Comparison of ENCODE assay signal across 1 cellular context in genomic region chr21:45082715-45083114, GRCh38.
TF ChIP-seq lines count a peak whose summit lies in the region.

No MANE protein-coding gene starts in this region.

TF ChIP-seq in HepG2, 621 proteins besides CTCF, POLR2A, EP300 and RAD21 (continued from another document):
- TF ChIP-seq ZNF761 (CRISPR knock-in tag; conservative IDR thresholded peaks at IDR 0.05) (no peak), SRSF4 (IDR thresholded peaks at IDR 0.05; ENCODE audit: low read depth, low read length, poor library complexity, severe bottlenecking) (no peak), RXRB (CRISPR knock-in tag; IDR thresholded peaks at IDR 0.05; ENCODE audit: borderline replicate concordance) (no peak), ZNF720 (CRISPR knock-in tag; IDR thresholded peaks at IDR 0.05) (no peak), ZNF274 (CRISPR knock-in tag; IDR thresholded peaks at IDR 0.05) (no peak), ZNF101 (CRISPR knock-in tag; IDR thresholded peaks at IDR 0.05; ENCODE audit: borderline replicate concordance, low read depth) (no peak), ZBTB20 (CRISPR knock-in tag; IDR thresholded peaks at IDR 0.05; ENCODE audit: borderline replicate concordance, low read depth) (no peak), MED8 (CRISPR knock-in tag; IDR thresholded peaks at IDR 0.05; ENCODE audit: insufficient replicate concordance) (no peak), SNAPC2 (CRISPR knock-in tag; IDR thresholded peaks at IDR 0.05) (no peak)
- TF ChIP-seq, protein P1, sequence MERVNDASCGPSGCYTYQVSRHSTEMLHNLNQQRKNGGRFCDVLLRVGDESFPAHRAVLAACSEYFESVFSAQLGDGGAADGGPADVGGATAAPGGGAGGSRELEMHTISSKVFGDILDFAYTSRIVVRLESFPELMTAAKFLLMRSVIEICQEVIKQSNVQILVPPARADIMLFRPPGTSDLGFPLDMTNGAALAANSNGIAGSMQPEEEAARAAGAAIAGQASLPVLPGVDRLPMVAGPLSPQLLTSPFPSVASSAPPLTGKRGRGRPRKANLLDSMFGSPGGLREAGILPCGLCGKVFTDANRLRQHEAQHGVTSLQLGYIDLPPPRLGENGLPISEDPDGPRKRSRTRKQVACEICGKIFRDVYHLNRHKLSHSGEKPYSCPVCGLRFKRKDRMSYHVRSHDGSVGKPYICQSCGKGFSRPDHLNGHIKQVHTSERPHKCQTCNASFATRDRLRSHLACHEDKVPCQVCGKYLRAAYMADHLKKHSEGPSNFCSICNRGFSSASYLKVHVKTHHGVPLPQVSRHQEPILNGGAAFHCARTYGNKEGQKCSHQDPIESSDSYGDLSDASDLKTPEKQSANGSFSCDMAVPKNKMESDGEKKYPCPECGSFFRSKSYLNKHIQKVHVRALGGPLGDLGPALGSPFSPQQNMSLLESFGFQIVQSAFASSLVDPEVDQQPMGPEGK (CRISPR knock-in tag; IDR thresholded peaks at IDR 0.05), result no peak
